Comparison of ENCODE assay signal across 15 cellular contexts in the genomic region with DNA sequence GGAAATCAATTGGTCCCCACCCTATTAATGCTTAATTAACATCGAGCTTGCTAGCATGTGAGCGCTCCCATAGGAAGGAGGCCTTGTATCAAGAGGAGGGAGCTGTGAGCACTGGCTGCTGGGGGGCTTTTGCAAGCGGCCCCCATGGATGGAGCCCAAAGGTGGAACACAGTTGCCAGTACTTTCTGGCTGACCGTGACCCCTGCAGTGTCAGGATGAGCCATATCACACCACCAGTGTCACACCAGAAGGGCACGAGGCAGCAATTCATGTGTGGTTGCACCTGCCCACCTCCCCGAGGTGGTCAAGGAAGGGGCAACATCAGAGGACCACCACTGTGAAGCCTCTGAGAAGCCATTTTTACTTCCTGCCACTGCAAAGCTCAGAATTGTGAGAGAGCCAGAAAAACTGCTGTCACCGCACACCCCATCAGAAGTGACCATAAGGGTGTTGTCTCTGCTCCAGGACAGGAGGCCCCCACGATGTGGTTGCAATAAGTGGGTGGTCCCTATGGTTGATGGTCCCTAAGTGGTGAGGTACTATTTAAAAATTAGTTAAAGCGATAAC.
"Had no signal": no experiment of that assay in that cellular context is flagged by ENCODE, and none has a peak within 500 bp of the region (broad histone marks: within the 10 kb centered on the region; RNA-seq: fewer than 3 reads in every experiment).

No MANE protein-coding gene starts in this region.

- H3K36me3 ChIP-seq: sigmoid colon, tibial nerve had no signal

- H3K4me3 ChIP-seq: psoas muscle, sigmoid colon, skin epidermis, testis, tibial nerve had no signal

- H3K27me3 ChIP-seq: foreskin keratinocyte, sigmoid colon, testis, tibial nerve had no signal

- H3K9me3 ChIP-seq: psoas muscle, sigmoid colon, testis, tibial nerve had no signal

- ATAC-seq: effector memory CD8-positive, alpha-beta T cell; foreskin keratinocyte; left colon; natural killer cell treated with Interleukin-12 subunit alpha and Interleukin-12 subunit beta and Interleukin-15 and Interleukin-18, amount 100 ng/mL, for 72 hours; psoas muscle; stimulated activated naive B cell treated with anti-CD40 and anti-IgM and Interleukin-4, amounts not matched to agents 10 μg/mL and 1 μg/mL and 100 μg/mL, for 72 hours; stimulated activated naive CD8-positive, alpha-beta T cell treated with anti-CD3 and anti-CD28 coated beads, Interleukin-15, amount 100 ng/mL, for 72 hours had no signal

- H3K27ac ChIP-seq: foreskin keratinocyte, psoas muscle, sigmoid colon, skin epidermis, testis, tibial nerve had no signal

- H3K4me1 ChIP-seq: foreskin keratinocyte had no signal

- DNase-seq: effector memory CD8-positive, alpha-beta T cell; foreskin keratinocyte; immature natural killer cell; left colon; psoas muscle; retina; sigmoid colon; stimulated activated CD4-positive, alpha-beta T cell treated with anti-CD3 and anti-CD28 coated beads, Interleukin-2, amount 100 ng/mL, for 24 hours; stimulated activated CD4-positive, alpha-beta T cell treated with anti-CD3 and anti-CD28 coated beads, Interleukin-4, amount 100 ng/mL, for 4 hours; stimulated activated naive B cell treated with anti-CD40 and anti-IgM and Interleukin-4, amounts not matched to agents 10 μg/mL and 1 μg/mL and 100 μg/mL, for 72 hours; stimulated activated naive CD8-positive, alpha-beta T cell treated with anti-CD3 and anti-CD28 coated beads, Interleukin-15, amount 100 ng/mL, for 72 hours had no signal
